17 cellular contexts compared by ENCODE assay signal in genomic region chr1:168913711-168914463, GRCh38.
DNase-seq lines count a peak whose midpoint lies in the region; ATAC-seq and TF ChIP-seq lines count a peak whose summit lies in the region.
"Had no signal": no experiment of that assay in that cellular context is flagged by ENCODE, and none has a peak within 500 bp of the region (broad histone marks: within the 10 kb centered on the region; RNA-seq: fewer than 3 reads in every experiment).

No MANE protein-coding gene starts in this region.

- no peak overlapping the region for H2BK120ac ChIP-seq in neuronal stem cell (ENCODE audit: low read depth, low read length)

- no peak for TF ChIP-seq CTCF in LNCaP clone FGC (IDR thresholded peaks at IDR 0.05; ENCODE audit: control insufficient read depth, extremely low read depth, insufficient read depth)

- no peak overlapping the region for H3K4me3 ChIP-seq in LNCaP clone FGC (ENCODE audit: low read depth, low read length)
- H3K4me3 ChIP-seq in neuronal stem cell (ENCODE audit: low read length in 2 of 2): no peak overlapping the region
- H3K4me3 ChIP-seq: BLaER1 treated with 17β-estradiol and CSF1 and Interleukin-3, amounts not matched to agents 10 nM and 100 nM; HAP-1 had no signal

- no peak overlapping the region for H2AK5ac ChIP-seq in neuronal stem cell (ENCODE audit: low read depth, low read length)

- H3K18ac ChIP-seq in neuronal stem cell (ENCODE audit: low read length): peak overlapping the region; percentile 48

- ATAC-seq in GM19035 (IDR thresholded peaks at IDR 0.05; ENCODE audit: unreplicated experiment): no peak

- no peaks in the 10 kb centered on the region for H3K27me3 ChIP-seq in neuronal stem cell (ENCODE audit: control insufficient read depth in 3 of 3, insufficient read depth in 3 of 3, low read depth in 1 of 3, low read length in 3 of 3)
- H3K27me3 ChIP-seq: BLaER1 treated with 17β-estradiol and CSF1 and Interleukin-3, amounts not matched to agents 10 nM and 100 nM had no signal

- no peak overlapping the region for H4K91ac ChIP-seq in neuronal stem cell (ENCODE audit: low read depth, low read length, poor library complexity)

- no CpG with 5 or more reads among the region's 4 CpGs for WGBS in neuronal stem cell (ENCODE audit: extremely low coverage in 2 of 2, insufficient read length in 2 of 2, insufficient replicate concordance in 1 of 2), 2 donors

- no peak overlapping the region for H2BK5ac ChIP-seq in neuronal stem cell (ENCODE audit: low read length)

- no peak overlapping the region for H2BK15ac ChIP-seq in neuronal stem cell (ENCODE audit: low read length)

- H3K36me3 ChIP-seq in neuronal stem cell (replicated peaks in 1 of 2; ENCODE audit: control insufficient read depth in 2 of 2, insufficient read depth in 2 of 2, low read length in 2 of 2): no peaks in the 10 kb centered on the region
- H3K36me3 ChIP-seq: BLaER1 treated with 17β-estradiol and CSF1 and Interleukin-3, amounts not matched to agents 10 nM and 100 nM; HAP-1 had no signal

- no peak overlapping the region for H3K4me2 ChIP-seq in neuronal stem cell (ENCODE audit: insufficient read depth, low read length, poor library complexity, severe bottlenecking)
- H3K4me2 ChIP-seq: BLaER1 treated with 17β-estradiol and CSF1 and Interleukin-3, amounts not matched to agents 10 nM and 100 nM had no signal

- H4K8ac ChIP-seq in neuronal stem cell (ENCODE audit: low read depth, low read length): no peak overlapping the region

- no peaks in the 10 kb centered on the region for H3K9me3 ChIP-seq in neuronal stem cell (replicated peaks in 1 of 2; ENCODE audit: control insufficient read depth in 2 of 2, insufficient read depth in 1 of 2, low read depth in 1 of 2, low read length in 2 of 2)
- H3K9me3 ChIP-seq: BLaER1 treated with 17β-estradiol and CSF1 and Interleukin-3, amounts not matched to agents 10 nM and 100 nM; HAP-1 had no signal

- no peak overlapping the region for H2BK12ac ChIP-seq in neuronal stem cell (ENCODE audit: low read length)

- H3K4me1 ChIP-seq in neuronal stem cell (ENCODE audit: control insufficient read depth in 2 of 2, insufficient read depth in 1 of 2, low read depth in 1 of 2, low read length in 2 of 2): peaks cover 12% of the 10 kb centered on the region in 2 donors

- no peak overlapping the region for H3K23ac ChIP-seq in neuronal stem cell (ENCODE audit: low read depth, low read length, poor library complexity)

- H3K4ac ChIP-seq in neuronal stem cell (ENCODE audit: low read length): no peak overlapping the region

- no peak overlapping the region for H3K14ac ChIP-seq in neuronal stem cell (ENCODE audit: low read length)

- H3K9ac ChIP-seq in neuronal stem cell (ENCODE audit: low read depth, low read length, poor library complexity): no peak overlapping the region
- H3K9ac ChIP-seq: BLaER1 treated with 17β-estradiol and CSF1 and Interleukin-3, amounts not matched to agents 10 nM and 100 nM had no signal

- peak; percentile 5 for DNase-seq in NCI-H1092 treated with DMSO at 0.1 percent for 48 hours (lab: John Stamatoyannopoulos, UW)
- no peak for DNase-seq in NCI-H1092 (lab: John Stamatoyannopoulos, UW)
- DNase-seq in LNCaP clone FGC (ENCODE audit: low read depth): peak; percentile 26
- peak; percentile 9 for DNase-seq in NCI-H2227 treated with DMSO at 0.1 percent for 48 hours (lab: John Stamatoyannopoulos, UW)
- DNase-seq in neuronal stem cell (ENCODE audit: low spot score): no peak
- no peak for DNase-seq in iPS-NIHi11 (ENCODE audit: low spot score)
- no peak for DNase-seq in COLO668 (lab: John Stamatoyannopoulos, UW; ENCODE audit: unreplicated experiment)
- DNase-seq: DMS153, IMR-90, MV-4-11, NCI-H2029, NCI-H446 treated with DMSO at 0.1 percent for 48 hours, RPMI8226 had no signal

- no peak overlapping the region for H2AFZ ChIP-seq in neuronal stem cell (ENCODE audit: low read length)

- H3K79me1 ChIP-seq in neuronal stem cell (ENCODE audit: low read depth, low read length): no peaks in the 10 kb centered on the region

- no peak overlapping the region for H3K27ac ChIP-seq in neuronal stem cell (replicated peaks; ENCODE audit: low read length)
- H3K27ac ChIP-seq: 22Rv1; BLaER1 treated with 17β-estradiol and CSF1 and Interleukin-3, amounts not matched to agents 10 nM and 100 nM had no signal

Comparison
In these comparisons a context has a peak if more than half of its experiments do, and no peak if none do; other contexts are left out.
1. DNase-seq: peak in NCI-H1092 treated with DMSO at 0.1 percent for 48 hours (single experiment), LNCaP clone FGC (single experiment) and NCI-H2227 treated with DMSO at 0.1 percent for 48 hours (single experiment); none in NCI-H1092 (single experiment), neuronal stem cell (single experiment), iPS-NIHi11 (single experiment) and COLO668 (single experiment).